36 cellular contexts compared by ENCODE assay signal in the genomic region with DNA sequence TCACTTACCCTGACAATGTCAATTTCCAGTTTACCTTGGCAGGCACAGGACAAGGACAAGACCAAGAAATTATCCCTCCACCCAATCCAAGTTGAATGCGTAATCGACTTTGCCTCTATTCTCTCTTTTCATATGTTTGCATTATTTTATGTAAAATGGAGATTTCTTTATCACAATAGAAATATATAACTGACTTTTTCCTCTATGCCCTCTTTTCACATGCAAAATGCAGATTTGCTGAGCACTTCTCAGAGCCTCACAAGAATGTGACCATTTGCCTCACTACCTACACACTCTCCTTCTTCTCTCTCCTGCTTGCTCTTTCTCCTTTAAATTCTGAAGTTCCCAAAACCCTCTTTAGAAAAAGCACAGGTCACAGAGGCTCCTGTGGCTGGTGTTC. TPM values are rescaled to one million over a fixed set of nuclear protein-coding genes. Genes with fewer than 3 reads are reported as not detected.
"Had no signal": no experiment of that assay in that cellular context is flagged by ENCODE, and none has a peak within 500 bp of the region (broad histone marks: within the 10 kb centered on the region; RNA-seq: fewer than 3 reads in every experiment).

No MANE protein-coding gene starts in this region.

- H3K27me3 ChIP-seq: hepatocyte, left lung, neural progenitor cell, neutrophil, ovary, right atrium auricular region, right lobe of liver, testis, thyroid gland, transverse colon, upper lobe of left lung, vagina had no signal

- FAIRE-seq: kidney had no signal

- ATAC-seq: left colon; left lung; lower lobe of right lung; natural killer cell; stimulated activated memory B cell treated with anti-CD40 and anti-IgM and Interleukin-4, amounts not matched to agents 10 μg/mL and 1 μg/mL and 100 μg/mL, for 72 hours; stimulated activated naive CD8-positive, alpha-beta T cell treated with anti-CD3 and anti-CD28 coated beads, Interleukin-15, amount 100 ng/mL, for 72 hours had no signal

- DNase-seq: kidney; left colon; left lung; lower lobe of right lung; mammary epithelial cell; mesenchymal stem cell; naive B cell; natural killer cell; nephron progenitor cell; occipital lobe; ovary; right lobe of liver; stimulated activated CD4-positive, alpha-beta T cell treated with anti-CD3 and anti-CD28 coated beads, Interleukin-1b, Interleukin-23, amount 100 ng/mL, for 48 hours; stimulated activated CD4-positive, alpha-beta T cell treated with anti-CD3 and anti-CD28 coated beads, Interleukin-2, amount 100 ng/mL, for 48 hours; stimulated activated CD4-positive, alpha-beta T cell treated with anti-CD3 and anti-CD28 coated beads, Interleukin-4, amount 100 ng/mL, for 4 hours; stimulated activated CD8-positive, alpha-beta memory T cell treated with anti-CD3 and anti-CD28 coated beads, Interleukin-4, amount 100 ng/mL, for 48 hours; stimulated activated naive CD4-positive, alpha-beta T cell treated with Interleukin-2 at 50 U/mL for 16 hours; stimulated activated naive CD8-positive, alpha-beta T cell treated with anti-CD3 and anti-CD28 coated beads, Interleukin-15, amount 100 ng/mL, for 72 hours; substantia nigra; testis; thyroid gland; transverse colon; upper lobe of left lung had no signal

- H3K27me3 Mint-ChIP-seq: progenitor cell of endocrine pancreas; stimulated activated naive CD8-positive, alpha-beta T cell treated with anti-CD3 and anti-CD28 coated beads, Interleukin-15, amount 100 ng/mL, for 72 hours had no signal

- H3K9me3 ChIP-seq: left lung, lower lobe of right lung, neutrophil, ovary, right atrium auricular region, right lobe of liver, testis, thyroid gland, transverse colon, upper lobe of left lung, vagina had no signal

- H3K4me1 ChIP-seq: left lung, lower lobe of right lung, right atrium auricular region, testis, thyroid gland, vagina had no signal

- H3K36me3 Mint-ChIP-seq: naive B cell; natural killer cell; neural progenitor cell; stimulated activated memory B cell treated with anti-CD40 and anti-IgM and Interleukin-4, amounts not matched to agents 10 μg/mL and 1 μg/mL and 100 μg/mL, for 72 hours had no signal

- H3K4me3 Mint-ChIP-seq: naive B cell; natural killer cell; nephron progenitor cell; neural progenitor cell; stimulated activated memory B cell treated with anti-CD40 and anti-IgM and Interleukin-4, amounts not matched to agents 10 μg/mL and 1 μg/mL and 100 μg/mL, for 72 hours; stimulated activated naive CD8-positive, alpha-beta T cell treated with anti-CD3 and anti-CD28 coated beads, Interleukin-15, amount 100 ng/mL, for 72 hours had no signal

- H3K9me3 Mint-ChIP-seq: naive B cell; natural killer cell; nephron progenitor cell; neural progenitor cell; stimulated activated memory B cell treated with anti-CD40 and anti-IgM and Interleukin-4, amounts not matched to agents 10 μg/mL and 1 μg/mL and 100 μg/mL, for 72 hours; stimulated activated naive CD8-positive, alpha-beta T cell treated with anti-CD3 and anti-CD28 coated beads, Interleukin-15, amount 100 ng/mL, for 72 hours had no signal

- H3K27ac Mint-ChIP-seq: naive B cell; natural killer cell; nephron progenitor cell; neural progenitor cell; progenitor cell of endocrine pancreas; stimulated activated memory B cell treated with anti-CD40 and anti-IgM and Interleukin-4, amounts not matched to agents 10 μg/mL and 1 μg/mL and 100 μg/mL, for 72 hours; stimulated activated naive CD8-positive, alpha-beta T cell treated with anti-CD3 and anti-CD28 coated beads, Interleukin-15, amount 100 ng/mL, for 72 hours had no signal

- H3K36me3 ChIP-seq: left lung, lower lobe of right lung, neural progenitor cell, neutrophil, ovary, right atrium auricular region, thyroid gland, transverse colon, upper lobe of left lung, vagina had no signal

- H3K27ac ChIP-seq: hepatocyte, left lung, lower lobe of right lung, neural progenitor cell, neutrophil, ovary, right atrium auricular region, right lobe of liver, testis, thyroid gland, transverse colon, upper lobe of left lung, vagina had no signal

- H3K4me3 ChIP-seq: hepatocyte, left lung, lower lobe of right lung, neural progenitor cell, ovary, right atrium auricular region, right lobe of liver, smooth muscle cell, testis, thyroid gland, transverse colon, upper lobe of left lung, vagina had no signal

RNA-seq across cellular contexts. Expression of a gene that starts 15.1 kb away (rescaled TPM):
- total RNA-seq: left colon, left lung, lower lobe of right lung, mammary epithelial cell, mononuclear cell, natural killer cell, progenitor cell of endocrine pancreas, pulmonary artery endothelial cell, renal cortical epithelial cell, skeletal muscle tissue, smooth muscle cell, thyroid gland, transverse colon, upper lobe of left lung, urinary bladder, vagina had no signal

RNA-seq across cellular contexts. Expression of a gene that starts 33.9 kb away (rescaled TPM):
- total RNA-seq: hepatocyte, kidney, left colon, mononuclear cell, natural killer cell, occipital lobe, progenitor cell of endocrine pancreas, right lobe of liver, skeletal muscle tissue, smooth muscle cell, testis, transverse colon, urinary bladder, vagina had no signal

RNA-seq across cellular contexts. Expression of a gene that starts 58.9 kb away (rescaled TPM):
- total RNA-seq: kidney, left lung, lower lobe of right lung, mammary epithelial cell, mononuclear cell, natural killer cell, occipital lobe, progenitor cell of endocrine pancreas, pulmonary artery endothelial cell, renal cortical epithelial cell, skeletal muscle tissue, smooth muscle cell, thyroid gland, urinary bladder, vagina had no signal
